14 cellular contexts compared by ENCODE assay signal in genomic region chr7:55387062-55387965, GRCh38. TPM values are rescaled to one million over a fixed set of nuclear protein-coding genes. Genes with fewer than 3 reads are reported as not detected.
A peak's percentile ranks its signal among the peaks of the same experiment; 100 is the strongest.
DNase-seq lines count a peak whose midpoint lies in the region; ATAC-seq, FAIRE-seq and TF ChIP-seq lines count a peak whose summit lies in the region.
"Had no signal": no experiment of that assay in that cellular context is flagged by ENCODE, and none has a peak within 500 bp of the region (broad histone marks: within the 10 kb centered on the region; RNA-seq: fewer than 3 reads in every experiment).

No MANE protein-coding gene starts in this region.

- H3K27me3 ChIP-seq in HUES48 (ENCODE audit: control insufficient read depth, insufficient read depth, low read length) (no peaks in the 10 kb centered on the region), gastroesophageal sphincter (no peaks in the 10 kb centered on the region)
- H3K27me3 ChIP-seq: foreskin keratinocyte had no signal

- no peak overlapping the region for H3K9ac ChIP-seq in HUES48 (ENCODE audit: low read depth, low read length)

- no peak for TF ChIP-seq CTCF in gastroesophageal sphincter (IDR thresholded peaks at IDR 0.05)

- peak overlapping the region; percentile 31; the same call in 1 of the 2 replicates for H3K4me3 ChIP-seq in HUES48 (ENCODE audit: low read depth, low read length)
- no peak overlapping the region for H3K4me3 ChIP-seq in gastroesophageal sphincter
- H3K4me3 ChIP-seq: lung had no signal

- DNase-seq in DMS79 treated with DMSO at 0.1 percent for 48 hours (lab: John Stamatoyannopoulos, UW) (peak; percentile 13), DMS79 (lab: John Stamatoyannopoulos, UW) (no peak), iris pigment epithelial cell (ENCODE audit: low read depth) (peak; percentile 53)
- DNase-seq: central memory CD4-positive, alpha-beta T cell; DND-41; Right ventricle myocardium superior; stimulated activated CD4-positive, alpha-beta T cell treated with anti-CD3 and anti-CD28 coated beads, Interleukin-2, amount 100 ng/mL, for 48 hours had no signal

- WGBS in gastroesophageal sphincter (ENCODE audit: low coverage in 1 of 2), 2 donors: 78 to 81% methylated on average over 7 of the region's 7 CpGs

- H3K4me1 ChIP-seq in HUES48 (ENCODE audit: control insufficient read depth, insufficient read depth, low read length): no peaks in the 10 kb centered on the region
- H3K4me1 ChIP-seq in gastroesophageal sphincter: no peaks in the 10 kb centered on the region
- H3K4me1 ChIP-seq: foreskin keratinocyte had no signal

- ATAC-seq in gastroesophageal sphincter: no peak
- ATAC-seq in GM21529 (IDR thresholded peaks at IDR 0.05; ENCODE audit: unreplicated experiment): no peak
- ATAC-seq in HG03342 (IDR thresholded peaks at IDR 0.05; ENCODE audit: unreplicated experiment): no peak
- ATAC-seq: foreskin keratinocyte had no signal

- TF ChIP-seq EP300 in gastroesophageal sphincter (IDR thresholded peaks at IDR 0.05): no peak

- H3K27ac ChIP-seq in HUES48 (ENCODE audit: low read depth, low read length): no peak overlapping the region
- H3K27ac ChIP-seq in gastroesophageal sphincter: no peak overlapping the region
- H3K27ac ChIP-seq: foreskin keratinocyte had no signal

- FAIRE-seq in TTC549 (lab: Jason Lieb, UNC): peak; percentile 41

- TF ChIP-seq POLR2A in gastroesophageal sphincter (IDR thresholded peaks at IDR 0.05): no peak

- H3K9me3 ChIP-seq in HUES48 (ENCODE audit: control insufficient read depth, insufficient read depth, low read length) (peaks cover 55% of the 10 kb centered on the region), gastroesophageal sphincter (peaks cover 0 to 8% (median 0%) of the 10 kb centered on the region in 3 donors)

- H3K36me3 ChIP-seq in HUES48 (ENCODE audit: control insufficient read depth, insufficient read depth, low read length): 0 out of 2 replicates have a peak, but pooled peaks cover 6% of the 10 kb centered on the region
- H3K36me3 ChIP-seq in gastroesophageal sphincter: peaks cover 0 to 7% of the 10 kb centered on the region in 2 donors

RNA-seq across cellular contexts. Expression of gene LANCL2, which starts 22.2 kb away (rescaled TPM):
- 10 to 100 TPM in 1 of 4 donors, 1 to 10 TPM in 3; 6.9 to 10.6 (median 9.3) TPM for total RNA-seq in gastroesophageal sphincter
